In genomic region chr6:69232506-69233194, GRCh38 we compare ENCODE assay signal across 8 cellular contexts.
A peak's percentile ranks its signal among the peaks of the same experiment; 100 is the strongest.
DNase-seq lines count a peak whose midpoint lies in the region; ATAC-seq and TF ChIP-seq lines count a peak whose summit lies in the region.

No MANE protein-coding gene starts in this region.

- TF ChIP-seq CTCF in A673 (conservative IDR thresholded peaks at IDR 0.05; ENCODE audit: low read depth, low read length) (no peak), ovary (IDR thresholded peaks at IDR 0.05) (no peak)

- H3K4me1 Mint-ChIP-seq in activated T-helper 2 cell treated with anti-CD3 and anti-CD28 coated beads, Interferon-gamma antibody, Interleukin-2, Interleukin-4, amounts not matched to agents 10 μg/mL and 5 μg/mL and 100 μg/mL, durations not matched to agents 14 hours and 24 hours and 36 hours (ENCODE audit: low read depth) = no peaks in the 10 kb centered on the region

- H3K36me3 Mint-ChIP-seq in activated T-helper 2 cell treated with anti-CD3 and anti-CD28 coated beads, Interferon-gamma antibody, Interleukin-2, Interleukin-4, amounts not matched to agents 10 μg/mL and 5 μg/mL and 100 μg/mL, durations not matched to agents 14 hours and 24 hours and 36 hours (ENCODE audit: low read depth) = no peaks in the 10 kb centered on the region

- no peak for TF ChIP-seq EP300 in ovary (IDR thresholded peaks at IDR 0.05)

- intact Hi-C loops in A673 (cut with micrococcal nuclease; ENCODE audit: unreplicated experiment) = no loop called here
- intact Hi-C loops in activated T-helper 2 cell treated with anti-CD3 and anti-CD28 coated beads, Interferon-gamma antibody, Interleukin-2, Interleukin-4, amounts not matched to agents 10 μg/mL and 5 μg/mL and 100 μg/mL, durations not matched to agents 14 hours and 24 hours and 36 hours (cut with micrococcal nuclease) = no loop called here
- intact Hi-C loops in ovary (cut with DNase I) = no loop called here

- ATAC-seq in GM19023 (IDR thresholded peaks at IDR 0.05; ENCODE audit: unreplicated experiment) = peak; percentile 98
- ATAC-seq in HG03095 (IDR thresholded peaks at IDR 0.05; ENCODE audit: unreplicated experiment) = peak; percentile 98

- H3K4me3 ChIP-seq in A673 (ENCODE audit: low read depth, low read length, poor library complexity, severe bottlenecking) (no peak overlapping the region), ovary (no peak overlapping the region)

- DNase-seq in A673 (ENCODE audit: low spot score) (peak; percentile 83), NCI-H748 treated with DMSO at 0.1 percent for 48 hours (lab: John Stamatoyannopoulos, UW) (peak; percentile 75), globus pallidus (ENCODE audit: low spot score) (peak; percentile 75), ovary (peak; percentile 44 to 78 (median 52)), mesenteric fat pad (ENCODE audit: low spot score) (no peak)
- peak; percentile 38 for DNase-seq in activated T-helper 2 cell treated with anti-CD3 and anti-CD28 coated beads, Interferon-gamma antibody, Interleukin-2, Interleukin-4, amounts not matched to agents 10 μg/mL and 5 μg/mL and 100 μg/mL, durations not matched to agents 14 hours and 24 hours and 36 hours (ENCODE audit: low spot score)

- TF ChIP-seq POLR2A in ovary (IDR thresholded peaks at IDR 0.05) = no peak

- H3K9me3 ChIP-seq in A673 (ENCODE audit: low read depth, low read length, poor library complexity, severe bottlenecking) (no peaks in the 10 kb centered on the region), ovary (no peaks in the 10 kb centered on the region)

- no TSS peak for BruUV-seq in A673 (replicated peaks; lab: Mats Ljungman, UMichigan)

- no peak overlapping the region for H3K4me3 Mint-ChIP-seq in activated T-helper 2 cell treated with anti-CD3 and anti-CD28 coated beads, Interferon-gamma antibody, Interleukin-2, Interleukin-4, amounts not matched to agents 10 μg/mL and 5 μg/mL and 100 μg/mL, durations not matched to agents 14 hours and 24 hours and 36 hours (ENCODE audit: low read depth)

- 3 to 7% (median 5%) methylated on average over 24 of the region's 24 CpGs for WGBS in ovary, 3 donors

- H3K27ac ChIP-seq in A673 (ENCODE audit: low read depth, low read length, poor library complexity, severe bottlenecking) (no peak overlapping the region), ovary (no peak overlapping the region)

- CTCF ChIA-PET in A673 (lab: Charles Lee) = interaction anchor here (1.0 kb wide), 1 partner anchor 195 kb away, joined by 3 read pairs; no protein-coding TSS in a partner anchor

- H3K4me1 ChIP-seq in A673 (ENCODE audit: insufficient read depth, low read length, poor library complexity, severe bottlenecking) (no peaks in the 10 kb centered on the region), ovary (ENCODE audit: insufficient read depth) (no peaks in the 10 kb centered on the region)

- H3K9me3 Mint-ChIP-seq in activated T-helper 2 cell treated with anti-CD3 and anti-CD28 coated beads, Interferon-gamma antibody, Interleukin-2, Interleukin-4, amounts not matched to agents 10 μg/mL and 5 μg/mL and 100 μg/mL, durations not matched to agents 14 hours and 24 hours and 36 hours = no peaks in the 10 kb centered on the region

- no peaks in the 10 kb centered on the region for H3K36me3 ChIP-seq in A673 (ENCODE audit: insufficient read depth, low read length, poor library complexity, severe bottlenecking)
- H3K36me3 ChIP-seq in ovary = no peaks in the 10 kb centered on the region

- POLR2A ChIA-PET in A673 (lab: Charles Lee; ENCODE audit: low non-redundant PET) = no interaction called here

- no peak overlapping the region for H3K27ac Mint-ChIP-seq in activated T-helper 2 cell treated with anti-CD3 and anti-CD28 coated beads, Interferon-gamma antibody, Interleukin-2, Interleukin-4, amounts not matched to agents 10 μg/mL and 5 μg/mL and 100 μg/mL, durations not matched to agents 14 hours and 24 hours and 36 hours

- H3K27me3 Mint-ChIP-seq in activated T-helper 2 cell treated with anti-CD3 and anti-CD28 coated beads, Interferon-gamma antibody, Interleukin-2, Interleukin-4, amounts not matched to agents 10 μg/mL and 5 μg/mL and 100 μg/mL, durations not matched to agents 14 hours and 24 hours and 36 hours (ENCODE audit: low read depth) = no peaks in the 10 kb centered on the region

- peaks cover 4% of the 10 kb centered on the region for H3K27me3 ChIP-seq in A673 (replicated peaks; ENCODE audit: insufficient read depth, low read depth, low read length, poor library complexity)
- H3K27me3 ChIP-seq in ovary = no peaks in the 10 kb centered on the region
